2 cellular contexts compared by ENCODE assay signal in genomic region chr19:35872180-35872579, GRCh38.
TF ChIP-seq lines count a peak whose summit lies in the region.

No MANE protein-coding gene starts in this region.

TF ChIP-seq in Ishikawa, 13 proteins besides CTCF, POLR2A, EP300 and RAD21:
- TF ChIP-seq YY1 (IDR thresholded peaks at IDR 0.05; ENCODE audit: low read depth) (peak; percentile 55; the same call in 1 of the 2 replicates), ZBTB7A (IDR thresholded peaks at IDR 0.05; ENCODE audit: low read depth) (no peak), CREB1 (IDR thresholded peaks at IDR 0.05; ENCODE audit: low read depth) (no peak), MAX (IDR thresholded peaks at IDR 0.05) (no peak)

TF ChIP-seq in K562, 482 proteins besides CTCF, POLR2A, EP300 and RAD21:
- TF ChIP-seq YY1 (IDR thresholded peaks at IDR 0.05; ENCODE audit: borderline replicate concordance in 1 of 3, control insufficient read depth in 1 of 3, extremely low read depth in 1 of 3, insufficient read depth in 3 of 3, insufficient read length in 1 of 3, insufficient replicate concordance in 2 of 3, low read depth in 1 of 3, low read length in 2 of 3) (peak in 1 of 3 experiments; percentile 67), AFF1 (IDR thresholded peaks at IDR 0.05; ENCODE audit: low read depth in 1 of 2, partially characterized antibody in 2 of 2) (peak in 1 of 2 experiments; percentile 92), ZNF143 (CRISPR knock-in tag; IDR thresholded peaks at IDR 0.05) (peak; percentile 71), KLF1 (tag; IDR thresholded peaks at IDR 0.05) (no peak), CTBP1 (IDR thresholded peaks at IDR 0.05; ENCODE audit: borderline replicate concordance) (no peak), CREM (IDR thresholded peaks at IDR 0.05; ENCODE audit: low read depth) (peak; percentile 30; the same call in 1 of the 2 replicates), HNRNPUL1 (IDR thresholded peaks at IDR 0.05; ENCODE audit: low read length) (no peak), HCFC1 (IDR thresholded peaks at IDR 0.05; ENCODE audit: low read depth, low read length) (peak; percentile 83), ZNF324 (CRISPR knock-in tag; IDR thresholded peaks at IDR 0.05) (no peak), ZNF133 (CRISPR knock-in tag; IDR thresholded peaks at IDR 0.05) (no peak), SIX5 (IDR thresholded peaks at IDR 0.05; ENCODE audit: borderline replicate concordance in 1 of 2, insufficient read depth in 1 of 2, low read depth in 1 of 2, low read length in 2 of 2) (peak; percentile 58 to 72; a peak in 3 of 4 replicates), HNRNPLL (IDR thresholded peaks at IDR 0.05; ENCODE audit: low read depth, low read length, poor library complexity, severe bottlenecking) (no peak)
